ENCODE assay signal across 26 cellular contexts in the genomic region with DNA sequence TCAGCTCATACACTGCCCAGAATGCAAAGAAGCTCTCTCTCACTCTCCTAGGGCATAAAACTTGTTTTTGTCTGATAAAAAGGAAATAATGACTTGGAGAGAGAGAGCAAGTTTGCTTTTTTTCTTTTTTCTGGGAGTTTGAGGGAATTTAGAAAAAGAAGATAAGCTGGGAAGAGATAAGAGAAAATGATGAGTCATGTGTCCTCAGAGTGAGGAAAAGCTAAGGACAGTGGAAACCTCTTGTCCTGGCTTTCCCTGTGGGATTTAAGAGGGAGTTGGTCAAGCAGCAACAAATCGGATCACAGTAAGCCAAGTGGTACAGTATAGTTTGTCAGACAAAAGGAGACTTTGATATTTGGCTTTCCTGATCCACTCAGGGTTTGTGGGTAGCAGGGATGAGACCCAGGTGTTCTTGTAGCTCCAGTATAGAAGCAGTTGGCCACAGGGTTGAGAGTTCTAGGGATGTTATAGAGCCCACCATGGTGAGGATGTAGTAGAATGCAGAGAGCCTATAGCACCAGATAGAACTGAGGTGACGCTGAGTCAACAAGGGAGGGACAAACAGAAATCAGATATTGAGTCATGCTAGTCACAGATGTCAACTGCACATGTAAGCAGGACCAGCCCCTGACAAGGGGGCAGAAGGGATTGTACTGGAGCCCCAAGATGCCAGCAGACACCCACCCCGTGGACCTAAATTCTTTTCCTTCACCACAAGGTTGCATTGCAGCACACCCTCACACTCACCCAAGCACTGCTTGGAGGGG.
A peak's percentile ranks its signal among the peaks of the same experiment; 100 is the strongest.
DNase-seq lines count a peak whose midpoint lies in the region; ATAC-seq, FAIRE-seq and TF ChIP-seq lines count a peak whose summit lies in the region.
"Had no signal": no experiment of that assay in that cellular context is flagged by ENCODE, and none has a peak within 500 bp of the region (broad histone marks: within the 10 kb centered on the region; RNA-seq: fewer than 3 reads in every experiment).

No MANE protein-coding gene starts in this region.

- no peak for ATAC-seq in A549
- peak; percentile 77 for ATAC-seq in GM19023 (IDR thresholded peaks at IDR 0.05; ENCODE audit: unreplicated experiment)
- peak; percentile 55 for ATAC-seq in HG02884 (IDR thresholded peaks at IDR 0.05; ENCODE audit: unreplicated experiment)
- peak; percentile 94 for ATAC-seq in K562
- ATAC-seq: esophagus mucosa had no signal

- WGBS in A549 (ENCODE audit: missing lambda C conversion rate) = 8% methylated on average over 3 of the region's 3 CpGs
- 2% methylated on average over 3 of the region's 3 CpGs for WGBS in K562 (ENCODE audit: insufficient coverage, low coverage, missing lambda C conversion rate)
- 71 to 89% (median 71%) methylated on average over 3 of the region's 3 CpGs for WGBS in stomach, 5 donors

- H3K27me3 ChIP-seq in K562 (ENCODE audit: control insufficient read depth in 2 of 2, insufficient read depth in 2 of 2, low read length in 2 of 2) (no peaks in the 10 kb centered on the region), stomach (no peaks in the 10 kb centered on the region)
- H3K27me3 ChIP-seq: BLaER1 treated with 17β-estradiol and CSF1 and Interleukin-3, amounts not matched to agents 10 nM and 100 nM; hepatocyte; sigmoid colon; uterus had no signal

- no peaks in the 10 kb centered on the region for H3K9me1 ChIP-seq in K562 (ENCODE audit: control insufficient read depth, insufficient read depth, low read length)

- TF ChIP-seq EP300 in A549 (IDR thresholded peaks at IDR 0.05) = no peak
- peak; percentile 53 for TF ChIP-seq EP300 in K562 (IDR thresholded peaks at IDR 0.05; ENCODE audit: low read length)
- TF ChIP-seq EP300 in stomach (IDR thresholded peaks at IDR 0.05) = no peak

- CTCF ChIA-PET in A549 (lab: Yijun Ruan, JAX) (interaction anchor here (0.9 to 1.2 kb wide), 3 partner anchors 13 to 323 kb away, joined by 3 to 5 read pairs (median 4); no protein-coding TSS in a partner anchor), K562 (lab: Yijun Ruan, JAX; ENCODE audit: low intra/inter-chr PET ratio) (no interaction called here)

- intact Hi-C loops in K562 (cut with micrococcal nuclease) (no loop called here), stomach (cut with DNase I; ENCODE audit: low total_unique reads) (no loop called here)

- POLR2A ChIA-PET in A549 (lab: Yijun Ruan, JAX) = no interaction called here
- POLR2A ChIA-PET in K562 (lab: Yijun Ruan, JAX) = interaction anchor here (1.0 kb wide), 1 partner anchor 280 kb away, joined by 3 read pairs; no protein-coding TSS in a partner anchor

- H3K9me3 ChIP-seq in A549 (no peaks in the 10 kb centered on the region), K562 (replicated peaks; ENCODE audit: control insufficient read depth, insufficient read depth, low read depth, low read length) (no peaks in the 10 kb centered on the region), stomach (no peaks in the 10 kb centered on the region)
- H3K9me3 ChIP-seq: BLaER1 treated with 17β-estradiol and CSF1 and Interleukin-3, amounts not matched to agents 10 nM and 100 nM; uterus had no signal

- no peak overlapping the region for H3K9ac ChIP-seq in K562 (ENCODE audit: insufficient read depth in 1 of 2, low read depth in 2 of 2, low read length in 2 of 2)
- H3K9ac ChIP-seq: BLaER1 treated with 17β-estradiol and CSF1 and Interleukin-3, amounts not matched to agents 10 nM and 100 nM had no signal

- no peaks in the 10 kb centered on the region for H4K20me1 ChIP-seq in K562 (replicated peaks; ENCODE audit: control insufficient read depth, insufficient read depth, low read length)
- H4K20me1 ChIP-seq: BLaER1 treated with 17β-estradiol and CSF1 and Interleukin-3, amounts not matched to agents 10 nM and 100 nM had no signal

- no peak for TF ChIP-seq CTCF in A549 (IDR thresholded peaks at IDR 0.05)
- TF ChIP-seq CTCF in K562 (IDR thresholded peaks at IDR 0.05 in 2 of 3, conservative IDR thresholded peaks at IDR 0.05 in 1 of 3; ENCODE audit: insufficient read depth in 2 of 3, low read depth in 1 of 3, low read length in 3 of 3) = no peak
- no peak for TF ChIP-seq CTCF in stomach (IDR thresholded peaks at IDR 0.05)

- FAIRE-seq in A549 (lab: Jason Lieb, UNC) (no peak), K562 (lab: Jason Lieb, UNC) (peak; percentile 48)

- H3K4me1 ChIP-seq in A549 = no peaks in the 10 kb centered on the region
- H3K4me1 ChIP-seq in K562 (replicated peaks in 1 of 2; ENCODE audit: control insufficient read depth in 2 of 2, insufficient read depth in 2 of 2, low read length in 2 of 2) = peaks cover 3 to 27% of the 10 kb centered on the region in 2 experiments; a peak in 4 of 5 replicates
- no peaks in the 10 kb centered on the region for H3K4me1 ChIP-seq in stomach
- H3K4me1 ChIP-seq: sigmoid colon, uterus had no signal

- H3K4me2 ChIP-seq in A549 (no peak overlapping the region), K562 (ENCODE audit: insufficient read depth, low read length) (peak overlapping the region; percentile 64)
- H3K4me2 ChIP-seq: hepatocyte had no signal

- in situ Hi-C loops in K562 (cut with MboI) = no loop called here

- H3K36me3 ChIP-seq in K562 (ENCODE audit: control insufficient read depth, insufficient read depth, low read length) (no peaks in the 10 kb centered on the region), stomach (no peaks in the 10 kb centered on the region)
- H3K36me3 ChIP-seq: BLaER1 treated with 17β-estradiol and CSF1 and Interleukin-3, amounts not matched to agents 10 nM and 100 nM; sigmoid colon; uterus had no signal

- DNase-seq in A549 (ENCODE audit: low read depth in 1 of 2, low spot score in 1 of 2) (no peak), K562 (ENCODE audit: extremely low read depth in 1 of 4, low spot score in 3 of 4) (peak in 2 of 4 experiments; percentile 24 to 25), SIG-M5 (lab: John Stamatoyannopoulos, UW) (no peak), MV-4-11 (lab: John Stamatoyannopoulos, UW) (no peak), stomach (no peak)
- no peak for DNase-seq in activated CD4-positive, alpha-beta T cell treated with anti-CD3 and anti-CD28 coated beads, Interleukin-2, amount 50 U/mL, for 48 hours
- DNase-seq: ACHN; activated CD4-positive, alpha-beta T cell treated with anti-CD3 and anti-CD28 coated beads, Interleukin-2, amount 10 ng/mL, durations not matched to agents 7 days and 5 days; activated CD8-positive, alpha-beta memory T cell treated with anti-CD3 and anti-CD28 coated beads, Interleukin-2, amount 50 U/mL, for 4 hours; activated effector memory CD4-positive, alpha-beta T cell treated with Interleukin-2 at 50 U/mL for 16 hours; Calu3; effector CD8-positive, alpha-beta T cell; EL; foreskin melanocyte; H7; NCI-H1417 treated with DMSO at 0.1 percent for 48 hours; NCI-H2107; sigmoid colon; T-helper 2 cell; uterus had no signal

- H3K27ac ChIP-seq in A549 = no peak overlapping the region
- peak overlapping the region; percentile 42; the same call in 2 of the 3 replicates for H3K27ac ChIP-seq in K562 (ENCODE audit: extremely low read depth, low read depth, low read length)
- no peak overlapping the region for H3K27ac ChIP-seq in stomach
- H3K27ac ChIP-seq: BLaER1 treated with 17β-estradiol and CSF1 and Interleukin-3, amounts not matched to agents 10 nM and 100 nM; hepatocyte; sigmoid colon; SK-N-MC; uterus had no signal

- no TSS peak for BruUV-seq in K562 (replicated peaks; lab: Mats Ljungman, UMichigan)

- TF ChIP-seq POLR2A in A549 (IDR thresholded peaks at IDR 0.05; ENCODE audit: low read length) (no peak), K562 (conservative IDR thresholded peaks at IDR 0.05) (no peak), stomach (IDR thresholded peaks at IDR 0.05) (no peak)

- H3K79me2 ChIP-seq in K562 (ENCODE audit: control insufficient read depth, insufficient read depth, low read length) = no peaks in the 10 kb centered on the region
- H3K79me2 ChIP-seq: hepatocyte had no signal

- H3K4me3 ChIP-seq in A549 (no peak overlapping the region), K562 (no peak overlapping the region), stomach (no peak overlapping the region)
- H3K4me3 ChIP-seq: BLaER1 treated with 17β-estradiol and CSF1 and Interleukin-3, amounts not matched to agents 10 nM and 100 nM; hepatocyte; sigmoid colon; SK-N-MC; uterus had no signal

- H2AFZ ChIP-seq in K562 (ENCODE audit: low read depth, low read length) = peak overlapping the region; percentile 79
- H2AFZ ChIP-seq: hepatocyte had no signal

- TF ChIP-seq RAD21 in A549 (conservative IDR thresholded peaks at IDR 0.05 in 1 of 2, IDR thresholded peaks at IDR 0.05 in 1 of 2) = no peak
- TF ChIP-seq RAD21 in K562 (CRISPR knock-in tag; conservative IDR thresholded peaks at IDR 0.05 in 1 of 2, IDR thresholded peaks at IDR 0.05 in 1 of 2) = no peak

TF ChIP-seq in A549, 52 proteins besides CTCF, POLR2A, EP300 and RAD21:
- no peak for TF ChIP-seq CBX2 (IDR thresholded peaks at IDR 0.05; ENCODE audit: borderline replicate concordance, low read depth)
- peak; percentile 70 for TF ChIP-seq NFE2L2 (conservative IDR thresholded peaks at IDR 0.05; ENCODE audit: low read length)
- TF ChIP-seq CEBPB (IDR thresholded peaks at IDR 0.05) = no peak
- peak; percentile 75 for TF ChIP-seq MAFK (IDR thresholded peaks at IDR 0.05; ENCODE audit: partially characterized antibody)
- no peak for TF ChIP-seq HEYL (CRISPR knock-in tag; IDR thresholded peaks at IDR 0.05)

TF ChIP-seq in K562, 482 proteins besides CTCF, POLR2A, EP300 and RAD21 (continues in another document):
- TF ChIP-seq NFE2 (IDR thresholded peaks at IDR 0.05; ENCODE audit: low read depth) (peak; percentile 65), TBL1XR1 (IDR thresholded peaks at IDR 0.05; ENCODE audit: low read length in 2 of 2) (no peak), ZNF274 (IDR thresholded peaks at IDR 0.05; ENCODE audit: borderline replicate concordance, low read depth, low read length) (no peak)
- TF ChIP-seq, protein P1, sequence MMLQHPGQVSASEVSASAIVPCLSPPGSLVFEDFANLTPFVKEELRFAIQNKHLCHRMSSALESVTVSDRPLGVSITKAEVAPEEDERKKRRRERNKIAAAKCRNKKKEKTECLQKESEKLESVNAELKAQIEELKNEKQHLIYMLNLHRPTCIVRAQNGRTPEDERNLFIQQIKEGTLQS (IDR thresholded peaks at IDR 0.05) = peak; percentile 53
- TF ChIP-seq, protein P1 (CRISPR knock-in tag; conservative IDR thresholded peaks at IDR 0.05) = no peak

Comparison
In these comparisons a context has a peak if more than half of its experiments do, and no peak if none do; other contexts are left out.
1. ATAC-seq: peak in GM19023 (single experiment), HG02884 (single experiment) and K562 (single experiment); none in A549 (0 of 2).
2. Of the 35 proteins assayed by ChIP-seq in both K562 and A549: peak only in K562: BHLHE40 and EP300; only in A549: none; in both: MAFK; in neither: 30; mixed calls (peak in some experiments, not most) for 2.